Comparison of ENCODE assay signal across 8 cellular contexts in the genomic region with DNA sequence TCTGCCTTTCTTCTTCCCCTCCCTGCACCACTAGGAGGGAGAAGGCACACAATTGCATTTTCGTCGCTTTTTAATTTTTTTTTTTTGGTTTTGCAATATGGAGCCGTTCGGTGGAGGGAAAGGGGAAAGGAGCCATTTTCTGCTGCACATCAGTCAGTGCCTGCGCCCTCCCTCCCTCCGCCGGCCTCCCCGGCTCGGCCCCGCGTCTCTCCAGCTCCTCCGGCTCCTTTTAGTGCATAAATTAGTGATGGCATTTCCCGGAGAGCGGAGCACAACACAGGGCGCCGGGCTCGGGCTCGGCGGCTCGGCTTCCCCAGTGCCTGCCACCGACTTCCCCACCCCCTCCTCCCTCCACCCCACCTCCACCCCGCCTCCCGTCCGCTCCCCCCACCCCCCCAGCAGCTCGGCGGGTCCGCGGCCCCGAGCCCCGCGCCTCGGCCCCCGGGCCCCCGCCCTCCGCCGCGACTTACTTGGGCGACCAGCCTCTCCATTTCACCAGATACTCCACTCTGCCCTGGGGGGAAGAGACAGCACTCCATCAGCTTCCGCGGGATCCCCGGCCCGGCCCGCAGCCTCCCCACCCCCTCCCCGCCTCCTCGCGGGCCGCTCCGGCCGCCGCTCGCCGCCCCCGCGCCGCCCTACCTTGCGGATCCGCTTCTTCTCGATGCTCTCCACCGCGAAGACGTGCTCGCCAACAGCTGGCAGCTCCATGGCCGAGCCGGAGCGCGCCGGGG.
DNase-seq lines count a peak whose midpoint lies in the region; ATAC-seq and TF ChIP-seq lines count a peak whose summit lies in the region.

No MANE protein-coding gene starts in this region.

- H3K4me3 ChIP-seq in muscle layer of duodenum (ENCODE audit: low read depth in 1 of 2, low read length in 2 of 2): peak overlapping the region; percentile 71 to 84
- H3K4me3 ChIP-seq in tibial artery: peak overlapping the region; percentile 82 to 87

- ATAC-seq in HG02943 (IDR thresholded peaks at IDR 0.05; ENCODE audit: low read depth, unreplicated experiment): peak; percentile 21

- H3K27me3 ChIP-seq in muscle layer of duodenum (ENCODE audit: low read depth, low read length) (peaks cover 25% of the 10 kb centered on the region), tibial artery (peaks cover 8 to 76% of the 10 kb centered on the region in 2 donors)

- H3K9me3 ChIP-seq in muscle layer of duodenum (ENCODE audit: control insufficient read depth in 1 of 2, low read length in 2 of 2) (no peaks in the 10 kb centered on the region), tibial artery (no peaks in the 10 kb centered on the region)

- peak; percentile 44 for DNase-seq in NK-92 treated with Interleukin-12 subunit alpha and Interleukin-12 subunit beta, amount 100 ng/mL, for 24 hours (lab: John Stamatoyannopoulos, UW)
- DNase-seq in NK-92 (lab: John Stamatoyannopoulos, UW; ENCODE audit: unreplicated experiment): no peak
- peak; percentile 75 for DNase-seq in NCI-H774 (lab: John Stamatoyannopoulos, UW)
- peak; percentile 29 for DNase-seq in activated T-cell treated with anti-CD3 and anti-CD28 coated beads for 4 hours
- peak; percentile 80 to 87 for DNase-seq in erythroblast (lab: John Stamatoyannopoulos, UW)
- peak in 1 of 2 donors; percentile 78 for DNase-seq in tibial artery

- intact Hi-C loops in tibial artery (cut with DNase I; ENCODE audit: low total_unique reads): no loop called here

- no peak for TF ChIP-seq POLR2A in erythroblast (IDR thresholded peaks at IDR 0.05; ENCODE audit: low read length)

- peaks cover 3 to 75% of the 10 kb centered on the region in 2 donors for H3K4me1 ChIP-seq in muscle layer of duodenum (ENCODE audit: control insufficient read depth in 1 of 2, insufficient read depth in 2 of 2, low read length in 2 of 2)
- H3K4me1 ChIP-seq in tibial artery: peaks cover 8 to 70% (median 61%) of the 10 kb centered on the region in 4 donors

- peak overlapping the region; percentile 84 for H3K27ac ChIP-seq in muscle layer of duodenum (ENCODE audit: low read length)
- H3K27ac ChIP-seq in tibial artery: peak overlapping the region; percentile 88 to 92

- TF ChIP-seq CTCF in tibial artery (IDR thresholded peaks at IDR 0.05): peak; percentile 2 to 10

- H3K36me3 ChIP-seq in muscle layer of duodenum (ENCODE audit: control insufficient read depth in 1 of 2, insufficient read depth in 2 of 2, low read length in 2 of 2) (peaks cover 3 to 24% of the 10 kb centered on the region in 2 donors), tibial artery (peaks cover 18 to 19% (median 18%) of the 10 kb centered on the region in 3 donors)
